15 cellular contexts compared by ENCODE assay signal in genomic region chr2:98545591-98545990, GRCh38.
DNase-seq lines count a peak whose midpoint lies in the region; ATAC-seq and TF ChIP-seq lines count a peak whose summit lies in the region.
"Had no signal": no experiment of that assay in that cellular context is flagged by ENCODE, and none has a peak within 500 bp of the region (broad histone marks: within the 10 kb centered on the region; RNA-seq: fewer than 3 reads in every experiment).

No MANE protein-coding gene starts in this region.

- no peak for TF ChIP-seq CTCF in CD4-positive, alpha-beta T cell (IDR thresholded peaks at IDR 0.05)
- no peak for TF ChIP-seq CTCF in CD8-positive, alpha-beta T cell (IDR thresholded peaks at IDR 0.05)
- no peak for TF ChIP-seq CTCF in endodermal cell (conservative IDR thresholded peaks at IDR 0.05)
- TF ChIP-seq CTCF in colonic mucosa (IDR thresholded peaks at IDR 0.05): no peak
- TF ChIP-seq CTCF in uterus (IDR thresholded peaks at IDR 0.05): no peak

- no peaks in the 10 kb centered on the region for H3K27me3 Mint-ChIP-seq in CD4-positive, alpha-beta T cell
- H3K27me3 Mint-ChIP-seq in CD8-positive, alpha-beta T cell (ENCODE audit: low read depth): no peaks in the 10 kb centered on the region
- no peaks in the 10 kb centered on the region for H3K27me3 Mint-ChIP-seq in endodermal cell (ENCODE audit: insufficient read depth)
- H3K27me3 Mint-ChIP-seq: CD8-positive, alpha-beta memory T cell had no signal

- peak overlapping the region; percentile 49 for H3K27ac Mint-ChIP-seq in CD4-positive, alpha-beta T cell
- H3K27ac Mint-ChIP-seq in CD8-positive, alpha-beta T cell: peak overlapping the region; percentile 13
- no peak overlapping the region for H3K27ac Mint-ChIP-seq in endodermal cell

- no peak for DNase-seq in CD4-positive, alpha-beta T cell
- no peak for DNase-seq in CD8-positive, alpha-beta T cell
- peak; percentile 55 for DNase-seq in cerebellar cortex (ENCODE audit: low spot score)
- peak; percentile 19 for DNase-seq in endodermal cell
- DNase-seq in HCEC 1CT: no peak
- DNase-seq in colonic mucosa: no peak
- no peak for DNase-seq in uterus
- DNase-seq: CD8-positive, alpha-beta memory T cell; DMS 273 treated with DMSO at 0.1 percent for 48 hours; DMS79; EL; GF-D8; GOT3 had no signal

- POLR2A ChIA-PET in CD4-positive, alpha-beta T cell (lab: Charles Lee): no interaction called here
- POLR2A ChIA-PET in CD8-positive, alpha-beta T cell (lab: Charles Lee): no interaction called here

- H3K4me1 ChIP-seq in CD8-positive, alpha-beta T cell (ENCODE audit: insufficient read depth, low read length): peaks cover 27% of the 10 kb centered on the region
- H3K4me1 ChIP-seq in endodermal cell (ENCODE audit: control insufficient read depth, insufficient read depth, low read length): no peaks in the 10 kb centered on the region
- H3K4me1 ChIP-seq in colonic mucosa: no peaks in the 10 kb centered on the region
- no peaks in the 10 kb centered on the region for H3K4me1 ChIP-seq in uterus
- H3K4me1 ChIP-seq: HAP-1 had no signal

- no peak for TF ChIP-seq POLR2A in uterus (IDR thresholded peaks at IDR 0.05)

- CTCF ChIA-PET in CD4-positive, alpha-beta T cell (lab: Charles Lee): no interaction called here
- CTCF ChIA-PET in CD8-positive, alpha-beta T cell (lab: Charles Lee): interaction anchor here (2.6 kb wide), 1 partner anchor 133 kb away, joined by 14 read pairs; no protein-coding TSS in a partner anchor

- 93 to 95% methylated on average over 6 to 7 of the region's 7 CpGs for WGBS in endodermal cell (ENCODE audit: insufficient coverage in 1 of 2, insufficient read length in 1 of 2), 2 experiments

- H3K27ac ChIP-seq in CD4-positive, alpha-beta T cell (ENCODE audit: low read depth, low read length): no peak overlapping the region
- H3K27ac ChIP-seq in CD8-positive, alpha-beta T cell (ENCODE audit: low read depth, low read length): no peak overlapping the region
- H3K27ac ChIP-seq in endodermal cell (ENCODE audit: low read depth, low read length) (no peak overlapping the region), colonic mucosa (no peak overlapping the region), uterus (no peak overlapping the region)

- H3K4me3 ChIP-seq in CD8-positive, alpha-beta T cell (ENCODE audit: low read depth, low read length): no peak overlapping the region
- H3K4me3 ChIP-seq in endodermal cell (ENCODE audit: low read length) (no peak overlapping the region), colonic mucosa (no peak overlapping the region), uterus (no peak overlapping the region)
- H3K4me3 ChIP-seq: HAP-1 had no signal

- H3K36me3 Mint-ChIP-seq in CD4-positive, alpha-beta T cell (ENCODE audit: low read depth): peaks cover 95% of the 10 kb centered on the region
- peaks cover 90% of the 10 kb centered on the region for H3K36me3 Mint-ChIP-seq in CD8-positive, alpha-beta T cell
- peaks cover 80% of the 10 kb centered on the region for H3K36me3 Mint-ChIP-seq in endodermal cell (ENCODE audit: low read depth)

- H3K36me3 ChIP-seq in CD8-positive, alpha-beta T cell (ENCODE audit: insufficient read depth, low read length): peaks cover 47% of the 10 kb centered on the region
- peaks cover 97% of the 10 kb centered on the region for H3K36me3 ChIP-seq in endodermal cell (ENCODE audit: control insufficient read depth, insufficient read depth, low read length)
- peaks cover 7% of the 10 kb centered on the region for H3K36me3 ChIP-seq in colonic mucosa
- H3K36me3 ChIP-seq in uterus: no peaks in the 10 kb centered on the region

- peaks cover 43% of the 10 kb centered on the region for H3K4me1 Mint-ChIP-seq in CD4-positive, alpha-beta T cell (ENCODE audit: low read depth)
- H3K4me1 Mint-ChIP-seq in CD8-positive, alpha-beta T cell (ENCODE audit: low read depth): peaks cover 36% of the 10 kb centered on the region
- no peaks in the 10 kb centered on the region for H3K4me1 Mint-ChIP-seq in endodermal cell

- H3K4me3 Mint-ChIP-seq in CD4-positive, alpha-beta T cell: no peak overlapping the region
- H3K4me3 Mint-ChIP-seq in CD8-positive, alpha-beta T cell: no peak overlapping the region
- no peak overlapping the region for H3K4me3 Mint-ChIP-seq in endodermal cell
- H3K4me3 Mint-ChIP-seq: CD8-positive, alpha-beta memory T cell had no signal

- H3K9ac ChIP-seq in endodermal cell (ENCODE audit: extremely low read depth, low read length, poor library complexity, severe bottlenecking) (no peak overlapping the region), colonic mucosa (ENCODE audit: low read depth in 2 of 2, low read length in 2 of 2) (no peak overlapping the region)

- no peaks in the 10 kb centered on the region for H3K9me3 Mint-ChIP-seq in CD4-positive, alpha-beta T cell
- no peaks in the 10 kb centered on the region for H3K9me3 Mint-ChIP-seq in CD8-positive, alpha-beta T cell
- no peaks in the 10 kb centered on the region for H3K9me3 Mint-ChIP-seq in endodermal cell
- H3K9me3 Mint-ChIP-seq: CD8-positive, alpha-beta memory T cell had no signal

- intact Hi-C loops in CD4-positive, alpha-beta T cell (cut with DNase I, micrococcal nuclease): no loop called here
- intact Hi-C loops in CD8-positive, alpha-beta T cell (cut with DNase I, micrococcal nuclease): no loop called here
- intact Hi-C loops in colonic mucosa (cut with DNase I): no loop called here
- intact Hi-C loops in uterus (cut with DNase I; ENCODE audit: low total_unique reads): no loop called here

- no peaks in the 10 kb centered on the region for H3K9me3 ChIP-seq in CD4-positive, alpha-beta T cell (ENCODE audit: control insufficient read depth, low read length)
- no peaks in the 10 kb centered on the region for H3K9me3 ChIP-seq in CD8-positive, alpha-beta T cell (ENCODE audit: low read length)
- H3K9me3 ChIP-seq in endodermal cell (ENCODE audit: control insufficient read depth, low read length): no peaks in the 10 kb centered on the region
- H3K9me3 ChIP-seq in colonic mucosa: no peaks in the 10 kb centered on the region
- H3K9me3 ChIP-seq in uterus: no peaks in the 10 kb centered on the region
- H3K9me3 ChIP-seq: HAP-1 had no signal

- H3K27me3 ChIP-seq in CD4-positive, alpha-beta T cell (ENCODE audit: control insufficient read depth, insufficient read depth, low read length): no peaks in the 10 kb centered on the region
- H3K27me3 ChIP-seq in CD8-positive, alpha-beta T cell (ENCODE audit: insufficient read depth, low read length): no peaks in the 10 kb centered on the region
- H3K27me3 ChIP-seq in endodermal cell (ENCODE audit: control insufficient read depth, insufficient read depth, low read length, poor library complexity, severe bottlenecking) (no peaks in the 10 kb centered on the region), colonic mucosa (no peaks in the 10 kb centered on the region), uterus (no peaks in the 10 kb centered on the region)

- no peak for ATAC-seq in CD4-positive, alpha-beta T cell (ENCODE audit: poor library complexity)
- ATAC-seq in CD8-positive, alpha-beta T cell: no peak
- ATAC-seq in GM21367 (IDR thresholded peaks at IDR 0.05; ENCODE audit: unreplicated experiment): no peak

Comparison
In these comparisons a context has a peak if more than half of its experiments do, and no peak if none do; other contexts are left out.
1. DNase-seq: peak in cerebellar cortex (single experiment) and endodermal cell (single experiment); none in CD4-positive, alpha-beta T cell (0 of 10), CD8-positive, alpha-beta T cell (0 of 7), HCEC 1CT (single experiment), colonic mucosa (single experiment) and uterus (0 of 2).